ENCODE assay signal across 31 cellular contexts in the genomic region with DNA sequence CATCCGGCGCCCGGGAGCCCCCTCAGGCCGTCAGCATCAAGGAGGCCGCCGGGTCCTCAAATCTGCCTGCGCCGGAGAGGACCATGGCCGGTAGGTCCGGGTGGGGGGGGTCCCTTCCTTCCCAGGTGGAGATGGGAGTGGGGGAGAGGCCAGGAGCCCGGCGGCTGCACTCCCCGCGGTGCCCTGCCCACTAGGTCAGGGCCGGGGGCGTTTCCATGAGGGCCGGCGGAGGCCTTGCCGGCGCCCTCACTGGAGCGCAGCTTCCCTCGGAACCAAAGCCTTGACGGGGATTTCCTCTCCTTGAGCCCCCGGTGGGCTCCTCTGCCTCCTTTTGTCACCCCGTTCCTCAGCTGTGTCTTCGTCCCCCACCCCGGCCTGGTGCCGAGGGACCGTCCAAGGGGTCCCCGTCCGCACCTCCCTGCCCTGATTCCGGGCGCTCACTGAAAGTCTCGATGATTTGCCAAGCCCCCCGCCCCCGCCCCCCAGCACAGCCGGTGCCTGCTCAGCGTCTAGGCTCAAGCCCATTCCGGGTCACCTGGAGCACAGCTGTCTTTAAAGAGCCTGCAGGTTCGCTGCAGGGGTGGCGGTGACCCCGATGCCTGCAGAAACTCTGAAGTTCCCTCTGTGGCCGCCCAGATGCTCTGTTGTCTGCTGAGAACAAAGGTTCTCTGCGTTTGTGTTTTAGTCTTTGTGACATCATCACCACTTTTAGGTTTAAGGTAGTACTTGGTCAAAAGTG. TPM values are rescaled to one million over a fixed set of nuclear protein-coding genes. Genes with fewer than 3 reads are reported as not detected.
DNase-seq lines count a peak whose midpoint lies in the region; ATAC-seq, FAIRE-seq and TF ChIP-seq lines count a peak whose summit lies in the region.
"Had no signal": no experiment of that assay in that cellular context is flagged by ENCODE, and none has a peak within 500 bp of the region (broad histone marks: within the 10 kb centered on the region; RNA-seq: fewer than 3 reads in every experiment).

No MANE protein-coding gene starts in this region.

- BruUV-seq in HepG2 (replicated peaks; lab: Mats Ljungman, UMichigan) = no TSS peak

- intact Hi-C loops in HepG2 (cut with micrococcal nuclease; ENCODE audit: unreplicated experiment) (no loop called here), right lobe of liver (cut with DNase I) (no loop called here), mucosa of descending colon (cut with DNase I, micrococcal nuclease) (no loop called here)

- no peaks in the 10 kb centered on the region for H3K4me1 ChIP-seq in HepG2 (ENCODE audit: insufficient read depth, low read length)
- H3K4me1 ChIP-seq in right lobe of liver = peaks cover 0 to 9% (median 0%) of the 10 kb centered on the region in 4 donors
- H3K4me1 ChIP-seq in mucosa of descending colon (ENCODE audit: low read depth) = peaks cover 7% of the 10 kb centered on the region

- TF ChIP-seq EP300 in HepG2 (IDR thresholded peaks at IDR 0.05; ENCODE audit: low read depth in 2 of 2, low read length in 2 of 2) (no peak), HepG2 (CRISPR knock-in tag; IDR thresholded peaks at IDR 0.05; ENCODE audit: borderline replicate concordance) (no peak)

- H3K36me3 ChIP-seq in HepG2 (replicated peaks in 1 of 2; ENCODE audit: control insufficient read depth in 1 of 2, insufficient read depth in 2 of 2, low read length in 2 of 2) = no peaks in the 10 kb centered on the region
- no peaks in the 10 kb centered on the region for H3K36me3 ChIP-seq in right lobe of liver
- H3K36me3 ChIP-seq in mucosa of descending colon (ENCODE audit: low read depth) = no peaks in the 10 kb centered on the region
- H3K36me3 ChIP-seq: brain microvascular endothelial cell, right atrium auricular region, transverse colon had no signal

- no peak overlapping the region for H3K9ac ChIP-seq in HepG2 (ENCODE audit: insufficient read depth, low read depth, low read length)

- no peak for FAIRE-seq in HepG2 (lab: Jason Lieb, UNC)
- FAIRE-seq: endometrium, GM19239, kidney, RCC 7860 had no signal

- TF ChIP-seq RAD21 in HepG2 (CRISPR knock-in tag; IDR thresholded peaks at IDR 0.05) = no peak

- H3K4me3 ChIP-seq in HepG2 (replicated peaks in 1 of 3; ENCODE audit: insufficient read depth in 1 of 3, low read depth in 2 of 3, low read length in 3 of 3) = no peak overlapping the region
- no peak overlapping the region for H3K4me3 ChIP-seq in right lobe of liver
- H3K4me3 ChIP-seq in iPS-18c (ENCODE audit: insufficient read depth, low read depth, low read length) = peak overlapping the region; percentile 51
- no peak overlapping the region for H3K4me3 ChIP-seq in mucosa of descending colon
- H3K4me3 ChIP-seq: lung, right atrium auricular region, transverse colon had no signal

- TF ChIP-seq CTCF in HepG2 (CRISPR knock-in tag; IDR thresholded peaks at IDR 0.05) (no peak), right lobe of liver (IDR thresholded peaks at IDR 0.05) (no peak), mucosa of descending colon (IDR thresholded peaks at IDR 0.05) (no peak), GM13976 (IDR thresholded peaks at IDR 0.05; ENCODE audit: borderline replicate concordance, control extremely low read depth, extremely low read depth, insufficient read depth, missing control alignments) (no peak)

- H3K27ac ChIP-seq in HepG2 (ENCODE audit: extremely low read length, insufficient read depth, low read length) (no peak overlapping the region), right lobe of liver (no peak overlapping the region)
- H3K27ac ChIP-seq: brain microvascular endothelial cell, right atrium auricular region, transverse colon had no signal

- peaks cover 20 to 79% of the 10 kb centered on the region in 2 experiments for H3K27me3 ChIP-seq in HepG2 (ENCODE audit: control insufficient read depth in 1 of 2, insufficient read depth in 2 of 2, low read length in 2 of 2)
- peaks cover 0 to 4% of the 10 kb centered on the region in 2 donors for H3K27me3 ChIP-seq in right lobe of liver

- WGBS in HepG2 (ENCODE audit: low lambda C conversion rate) = 30% methylated on average over 23 of the region's 44 CpGs
- 23% methylated on average over 11 of the region's 44 CpGs for WGBS in right lobe of liver (ENCODE audit: insufficient coverage, low coverage, low lambda C conversion rate, missing lambda C conversion rate)

- no peak overlapping the region for H2AFZ ChIP-seq in HepG2 (ENCODE audit: low read length)

- no peak for DNase-seq in HepG2 (ENCODE audit: low spot score)
- no peak for DNase-seq in right lobe of liver
- DNase-seq in ecto neural progenitor cell (ENCODE audit: low spot score) = peak; percentile 50
- DNase-seq in mucosa of descending colon = no peak
- no peak for DNase-seq in iPS-NIHi7 (ENCODE audit: extremely low spot score)
- DNase-seq in COLO829 (ENCODE audit: low spot score) = no peak
- DNase-seq in GM13976 (ENCODE audit: low spot score) = no peak
- DNase-seq: activated CD8-positive, alpha-beta memory T cell treated with anti-CD3 and anti-CD28 coated beads, Interleukin-2, amount 50 U/mL, for 48 hours; activated effector memory CD4-positive, alpha-beta T cell treated with Interleukin-2 at 50 U/mL for 16 hours; AML-193; brain microvascular endothelial cell; Calu3; kidney; MM.1S; NCI-H1417 treated with DMSO at 0.1 percent for 48 hours; NCI-H2107; NCI-H510A treated with DMSO at 0.1 percent for 48 hours; stimulated activated naive CD8-positive, alpha-beta T cell treated with anti-CD3 and anti-CD28 coated beads, Interleukin-15, amount 100 ng/mL, for 72 hours; T-helper 2 cell; transverse colon had no signal

- H3K9me3 ChIP-seq in HepG2 (ENCODE audit: low read length) (no peaks in the 10 kb centered on the region), right lobe of liver (no peaks in the 10 kb centered on the region), iPS-18c (ENCODE audit: control insufficient read depth, insufficient read depth, low read length) (peaks cover 6% of the 10 kb centered on the region), mucosa of descending colon (no peaks in the 10 kb centered on the region)
- H3K9me3 ChIP-seq: right atrium auricular region, transverse colon had no signal

- H3K4me2 ChIP-seq in HepG2 (ENCODE audit: low read depth, low read length) = no peak overlapping the region

- in situ Hi-C loops in HepG2 (cut with HindIII; ENCODE audit: extremely low pct_ligation_motif_present, low pct_unique_long_range_greater_than_20kb) = no loop called here
- in situ Hi-C loops in GM13976 (cut with MboI; ENCODE audit: low sequenced_read_pairs, unreplicated experiment) = no loop called here

- TF ChIP-seq POLR2A in HepG2 (IDR thresholded peaks at IDR 0.05; ENCODE audit: insufficient read depth in 1 of 2, low read depth in 2 of 2, low read length in 2 of 2) = no peak
- no peak for TF ChIP-seq POLR2A in right lobe of liver (IDR thresholded peaks at IDR 0.05)

- no peaks in the 10 kb centered on the region for H3K79me2 ChIP-seq in HepG2 (ENCODE audit: insufficient read depth, low read length)

- ATAC-seq in HepG2 (no peak), right lobe of liver (no peak), mucosa of descending colon (no peak)
- ATAC-seq: stimulated activated naive CD8-positive, alpha-beta T cell treated with anti-CD3 and anti-CD28 coated beads, Interleukin-15, amount 100 ng/mL, for 72 hours had no signal

- H4K20me1 ChIP-seq in HepG2 (ENCODE audit: insufficient read depth, low read length) = 0 out of 2 replicates have a peak, but pooled peaks cover 3% of the 10 kb centered on the region

- CTCF ChIA-PET in HepG2 (lab: Yijun Ruan, JAX; ENCODE audit: low intra/inter-chr PET ratio, low total read pairs) = no interaction called here

- POLR2A ChIA-PET in HepG2 (lab: Yijun Ruan, JAX) = no interaction called here

RNA-seq across cellular contexts. Expression of a gene that starts 0.6 kb away (rescaled TPM):
- not detected in 2 replicates for total RNA-seq in HepG2 (2016; rRNA removed; fragmentation: Illumina TruSeq; extraction: Trizol)
- total RNA-seq in HepG2 (2016; cell fraction: cytosol; rRNA removed; fragmentation: Illumina TruSeq; extraction: Trizol; ENCODE audit: low read depth) = not detected in 2 replicates
- not detected in 2 replicates for total RNA-seq in HepG2 (2016; cell fraction: insoluble cytoplasmic fraction; rRNA removed; fragmentation: Illumina TruSeq; extraction: Trizol)
- total RNA-seq in HepG2 (2016; cell fraction: membrane; rRNA removed; fragmentation: Illumina TruSeq; extraction: Trizol) = not detected in 2 replicates
- total RNA-seq in HepG2 (2016; cell fraction: nucleus; rRNA removed; fragmentation: Illumina TruSeq; extraction: Trizol) = not detected in 2 replicates
- not detected in 2 replicates for polyA plus RNA-seq in HepG2 (2011; rRNA removed)
- not detected in 2 replicates for polyA plus RNA-seq in HepG2 (2011; cell fraction: cytosol; rRNA removed)
- polyA plus RNA-seq in HepG2 (2011; cell fraction: nucleus; rRNA removed) = not detected in 2 replicates
- polyA plus RNA-seq in HepG2 (2012) = not detected in 2 replicates
- polyA plus RNA-seq in HepG2 (2016; cell fraction: cytosol; fragmentation: Illumina TruSeq; extraction: Trizol; ENCODE audit: low read depth) = not detected in 2 replicates
- polyA plus RNA-seq in HepG2 (2016; cell fraction: insoluble cytoplasmic fraction; fragmentation: Illumina TruSeq; extraction: Trizol; ENCODE audit: low read depth) = not detected in 2 replicates
- polyA plus RNA-seq in HepG2 (2016; cell fraction: membrane; fragmentation: Illumina TruSeq; extraction: Trizol; ENCODE audit: low read depth) = not detected in 2 replicates
- polyA plus RNA-seq in HepG2 (2016; cell fraction: nucleus; fragmentation: Illumina TruSeq; extraction: Trizol; ENCODE audit: insufficient read depth, low read depth) = not detected in 2 replicates
- not detected in 2 replicates for polyA minus RNA-seq in HepG2 (2011; rRNA and poly(A)+ RNA removed; ENCODE audit: low replicate concordance)
- not detected in 2 replicates for polyA minus RNA-seq in HepG2 (2011; cell fraction: cytosol; rRNA and poly(A)+ RNA removed)
- not detected in 2 replicates for polyA minus RNA-seq in HepG2 (2011; cell fraction: nucleus; rRNA and poly(A)+ RNA removed)
- total RNA-seq in right lobe of liver = under 1 TPM; 0.09 to 0.38 (median 0.19) TPM
- 1 to 10 TPM in 1 of 3 donors, under 1 TPM in 2; 0.09 to 1.2 (median 0.36) TPM for total RNA-seq in mucosa of descending colon
- total RNA-seq: A172, Calu3, Daoy, osteoblast, SK-MEL-5 had no signal

RNA-seq across cellular contexts. Expression of a gene that starts 8.2 kb away (rescaled TPM):
- not detected in 2 replicates for total RNA-seq in HepG2 (2016; rRNA removed; fragmentation: Illumina TruSeq; extraction: Trizol)
- total RNA-seq in HepG2 (2016; cell fraction: cytosol; rRNA removed; fragmentation: Illumina TruSeq; extraction: Trizol; ENCODE audit: low read depth) = not detected in 2 replicates
- not detected in 2 replicates for total RNA-seq in HepG2 (2016; cell fraction: insoluble cytoplasmic fraction; rRNA removed; fragmentation: Illumina TruSeq; extraction: Trizol)
- total RNA-seq in HepG2 (2016; cell fraction: membrane; rRNA removed; fragmentation: Illumina TruSeq; extraction: Trizol) = not detected in 2 replicates
- not detected in 2 replicates for total RNA-seq in HepG2 (2016; cell fraction: nucleus; rRNA removed; fragmentation: Illumina TruSeq; extraction: Trizol)
- not detected in 2 replicates for polyA plus RNA-seq in HepG2 (2011; rRNA removed)
- not detected in 2 replicates for polyA plus RNA-seq in HepG2 (2011; cell fraction: cytosol; rRNA removed)
- polyA plus RNA-seq in HepG2 (2011; cell fraction: nucleus; rRNA removed) = not detected in 2 replicates
- polyA plus RNA-seq in HepG2 (2012) = not detected in 2 replicates
- polyA plus RNA-seq in HepG2 (2016; cell fraction: cytosol; fragmentation: Illumina TruSeq; extraction: Trizol; ENCODE audit: low read depth) = not detected in 2 replicates
- polyA plus RNA-seq in HepG2 (2016; cell fraction: insoluble cytoplasmic fraction; fragmentation: Illumina TruSeq; extraction: Trizol; ENCODE audit: low read depth) = not detected in 2 replicates
- not detected in 2 replicates for polyA plus RNA-seq in HepG2 (2016; cell fraction: membrane; fragmentation: Illumina TruSeq; extraction: Trizol; ENCODE audit: low read depth)
- not detected in 2 replicates for polyA plus RNA-seq in HepG2 (2016; cell fraction: nucleus; fragmentation: Illumina TruSeq; extraction: Trizol; ENCODE audit: insufficient read depth, low read depth)
- polyA minus RNA-seq in HepG2 (2011; rRNA and poly(A)+ RNA removed; ENCODE audit: low replicate concordance) = not detected in 2 replicates
- not detected in 2 replicates for polyA minus RNA-seq in HepG2 (2011; cell fraction: cytosol; rRNA and poly(A)+ RNA removed)
- polyA minus RNA-seq in HepG2 (2011; cell fraction: nucleus; rRNA and poly(A)+ RNA removed) = not detected in 2 replicates
- total RNA-seq in right lobe of liver = not detected
- total RNA-seq in mucosa of descending colon = not detected
- total RNA-seq: A172, Calu3, Daoy, kidney, osteoblast, right atrium auricular region, SK-MEL-5, transverse colon had no signal
- polyA plus RNA-seq: adipose tissue had no signal

RNA-seq across cellular contexts. Expression of a gene that starts 38.4 kb away (rescaled TPM):
- total RNA-seq in HepG2 (2016; rRNA removed; fragmentation: Illumina TruSeq; extraction: Trizol) = 0.07 and 0.93 TPM in 2 replicates
- total RNA-seq in HepG2 (2016; cell fraction: cytosol; rRNA removed; fragmentation: Illumina TruSeq; extraction: Trizol; ENCODE audit: low read depth) = not detected in 2 replicates
- total RNA-seq in HepG2 (2016; cell fraction: insoluble cytoplasmic fraction; rRNA removed; fragmentation: Illumina TruSeq; extraction: Trizol) = 0.37 TPM in 1 of 2 replicates, not detected in the other
- total RNA-seq in HepG2 (2016; cell fraction: membrane; rRNA removed; fragmentation: Illumina TruSeq; extraction: Trizol) = 0.06 TPM in 1 of 2 replicates, not detected in the other
- 0.34 and 0.50 TPM in 2 replicates for total RNA-seq in HepG2 (2016; cell fraction: nucleus; rRNA removed; fragmentation: Illumina TruSeq; extraction: Trizol)
- 0.24 and 0.65 TPM in 2 replicates for polyA plus RNA-seq in HepG2 (2011; rRNA removed)
- 0.04 and 0.11 TPM in 2 replicates for polyA plus RNA-seq in HepG2 (2011; cell fraction: cytosol; rRNA removed)
- polyA plus RNA-seq in HepG2 (2011; cell fraction: nucleus; rRNA removed) = 4.2 and 6.4 TPM in 2 replicates
- 0.08 and 0.77 TPM in 2 replicates for polyA plus RNA-seq in HepG2 (2012)
- not detected in 2 replicates for polyA plus RNA-seq in HepG2 (2016; cell fraction: cytosol; fragmentation: Illumina TruSeq; extraction: Trizol; ENCODE audit: low read depth)
- polyA plus RNA-seq in HepG2 (2016; cell fraction: insoluble cytoplasmic fraction; fragmentation: Illumina TruSeq; extraction: Trizol; ENCODE audit: low read depth) = not detected in 2 replicates
- 0.06 TPM in 1 of 2 replicates, not detected in the other for polyA plus RNA-seq in HepG2 (2016; cell fraction: membrane; fragmentation: Illumina TruSeq; extraction: Trizol; ENCODE audit: low read depth)
- 0.60 and 0.63 TPM in 2 replicates for polyA plus RNA-seq in HepG2 (2016; cell fraction: nucleus; fragmentation: Illumina TruSeq; extraction: Trizol; ENCODE audit: insufficient read depth, low read depth)
- 0.06 and 2.8 TPM in 2 replicates for polyA minus RNA-seq in HepG2 (2011; rRNA and poly(A)+ RNA removed; ENCODE audit: low replicate concordance)
- polyA minus RNA-seq in HepG2 (2011; cell fraction: cytosol; rRNA and poly(A)+ RNA removed) = not detected in 2 replicates
- polyA minus RNA-seq in HepG2 (2011; cell fraction: nucleus; rRNA and poly(A)+ RNA removed) = 1.6 and 1.7 TPM in 2 replicates
- total RNA-seq in right lobe of liver = 1 to 10 TPM; 2.6 to 8.8 (median 5.2) TPM
- 1 to 10 TPM; 4.8 to 7.0 (median 5.2) TPM for total RNA-seq in mucosa of descending colon
